ENCODE assay signal across 17 cellular contexts in genomic region chr1:36728051-36728450, GRCh38.
DNase-seq lines count a peak whose midpoint lies in the region; ATAC-seq and TF ChIP-seq lines count a peak whose summit lies in the region.
"Had no signal": no experiment of that assay in that cellular context is flagged by ENCODE, and none has a peak within 500 bp of the region (broad histone marks: within the 10 kb centered on the region; RNA-seq: fewer than 3 reads in every experiment).

No MANE protein-coding gene starts in this region.

- H3K4me3 ChIP-seq in PC-9 = no peak overlapping the region; the same call in 1 of the 2 replicates
- H3K4me3 ChIP-seq: A549; BLaER1 treated with 17β-estradiol and CSF1 and Interleukin-3, amounts not matched to agents 10 nM and 100 nM had no signal

- H3K9me3 ChIP-seq in PC-9 (ENCODE audit: insufficient read depth, low read depth) = no peaks in the 10 kb centered on the region
- H3K9me3 ChIP-seq: A549, Caco-2 had no signal

- peaks cover 11% of the 10 kb centered on the region for H3K27me3 ChIP-seq in PC-9 (ENCODE audit: insufficient read depth, low read depth)
- H3K27me3 ChIP-seq: BLaER1 treated with 17β-estradiol and CSF1 and Interleukin-3, amounts not matched to agents 10 nM and 100 nM had no signal

- POLR2A ChIA-PET in PC-9 (lab: Charles Lee; ENCODE audit: unreplicated experiment) = no interaction called here
- POLR2A ChIA-PET in activated CD8-positive, alpha-beta T cell treated with anti-CD3 and anti-CD28 coated beads for 36 hours (lab: Charles Lee) = no interaction called here

- no peaks in the 10 kb centered on the region for H4K20me1 ChIP-seq in PC-9 (ENCODE audit: insufficient read depth)
- H4K20me1 ChIP-seq: BLaER1 treated with 17β-estradiol and CSF1 and Interleukin-3, amounts not matched to agents 10 nM and 100 nM had no signal

- peak overlapping the region; percentile 23; the same call in 1 of the 2 replicates for H3K4me2 ChIP-seq in PC-9
- H3K4me2 ChIP-seq: A549 had no signal

- H3K27ac ChIP-seq in PC-9 = no peak overlapping the region
- H3K27ac ChIP-seq: 22Rv1; A549; BLaER1 treated with 17β-estradiol and CSF1 and Interleukin-3, amounts not matched to agents 10 nM and 100 nM; C4-2B had no signal

- H3K27me3 Mint-ChIP-seq in type B pancreatic cell = peaks cover 47% of the 10 kb centered on the region
- H3K27me3 Mint-ChIP-seq in activated CD8-positive, alpha-beta T cell treated with anti-CD3 and anti-CD28 coated beads for 36 hours = peaks cover 21% of the 10 kb centered on the region

- H2AFZ ChIP-seq in PC-9 = no peak overlapping the region

- intact Hi-C loops in PC-9 (cut with micrococcal nuclease; ENCODE audit: unreplicated experiment) = no loop called here
- intact Hi-C loops in activated CD8-positive, alpha-beta T cell treated with anti-CD3 and anti-CD28 coated beads for 36 hours (cut with micrococcal nuclease) = no loop called here

- BruUV-seq in PC-9 (replicated peaks; lab: Mats Ljungman, UMichigan) = no TSS peak

- ATAC-seq in activated CD8-positive, alpha-beta T cell treated with anti-CD3 and anti-CD28 coated beads for 36 hours = no peak
- ATAC-seq in GM21576 (IDR thresholded peaks at IDR 0.05; ENCODE audit: unreplicated experiment) = no peak
- ATAC-seq: A549; CD8-positive, alpha-beta T cell had no signal

- CTCF ChIA-PET in PC-9 (lab: Charles Lee) = interaction anchor here (0.6 kb wide), 1 partner anchor 714 kb away, joined by 3 read pairs; no protein-coding TSS in a partner anchor
- CTCF ChIA-PET in activated CD8-positive, alpha-beta T cell treated with anti-CD3 and anti-CD28 coated beads for 36 hours (lab: Charles Lee) = no interaction called here

- no peaks in the 10 kb centered on the region; the same call in 1 of the 2 replicates for H3K9me2 ChIP-seq in PC-9 (ENCODE audit: insufficient read depth)

- peak overlapping the region; percentile 75 for H3K27ac Mint-ChIP-seq in type B pancreatic cell
- no peak overlapping the region for H3K27ac Mint-ChIP-seq in activated CD8-positive, alpha-beta T cell treated with anti-CD3 and anti-CD28 coated beads for 36 hours
- H3K27ac Mint-ChIP-seq: B cell; CD4-positive, alpha-beta T cell; CD8-positive, alpha-beta T cell had no signal

- DNase-seq in PC-9 = peak in 1 of 2 experiments; percentile 60
- DNase-seq in islet precursor cell = peak; percentile 25
- peak; percentile 57 for DNase-seq in type B pancreatic cell (ENCODE audit: extremely low spot score, unreplicated experiment)
- no peak for DNase-seq in activated CD8-positive, alpha-beta T cell treated with anti-CD3 and anti-CD28 coated beads for 36 hours
- DNase-seq: AML-193; Caco-2; Calu3; CD8-positive, alpha-beta T cell; DMS79 treated with DMSO at 0.1 percent for 48 hours; GF-D8 had no signal

- no peaks in the 10 kb centered on the region for H3K79me2 ChIP-seq in PC-9 (ENCODE audit: low read depth)

- H3K4me3 Mint-ChIP-seq in type B pancreatic cell = no peak overlapping the region
- no peak overlapping the region for H3K4me3 Mint-ChIP-seq in activated CD8-positive, alpha-beta T cell treated with anti-CD3 and anti-CD28 coated beads for 36 hours
- H3K4me3 Mint-ChIP-seq: B cell; CD4-positive, alpha-beta T cell; CD8-positive, alpha-beta T cell had no signal

- H3K4me1 Mint-ChIP-seq in type B pancreatic cell (ENCODE audit: unreplicated experiment) = no peaks in the 10 kb centered on the region
- no peaks in the 10 kb centered on the region for H3K4me1 Mint-ChIP-seq in activated CD8-positive, alpha-beta T cell treated with anti-CD3 and anti-CD28 coated beads for 36 hours (ENCODE audit: low read depth)
- H3K4me1 Mint-ChIP-seq: B cell had no signal

- peaks cover 12% of the 10 kb centered on the region for H3K4me1 ChIP-seq in PC-9 (replicated peaks; ENCODE audit: insufficient read depth)
- H3K4me1 ChIP-seq: A549, Caco-2 had no signal

- H3K9me3 Mint-ChIP-seq in type B pancreatic cell = peaks cover 4% of the 10 kb centered on the region
- no peaks in the 10 kb centered on the region for H3K9me3 Mint-ChIP-seq in activated CD8-positive, alpha-beta T cell treated with anti-CD3 and anti-CD28 coated beads for 36 hours
- H3K9me3 Mint-ChIP-seq: CD4-positive, alpha-beta T cell; CD8-positive, alpha-beta T cell had no signal

- H3K36me3 ChIP-seq in PC-9 (ENCODE audit: low read depth) = no peaks in the 10 kb centered on the region
- H3K36me3 ChIP-seq: BLaER1 treated with 17β-estradiol and CSF1 and Interleukin-3, amounts not matched to agents 10 nM and 100 nM had no signal

- TF ChIP-seq CTCF in PC-9 (conservative IDR thresholded peaks at IDR 0.05) = no peak
- no peak for TF ChIP-seq CTCF in type B pancreatic cell (conservative IDR thresholded peaks at IDR 0.05)
- no peak for TF ChIP-seq CTCF in activated CD8-positive, alpha-beta T cell treated with anti-CD3 and anti-CD28 coated beads for 36 hours (IDR thresholded peaks at IDR 0.05)

- no peaks in the 10 kb centered on the region for H3K36me3 Mint-ChIP-seq in type B pancreatic cell
- no peaks in the 10 kb centered on the region for H3K36me3 Mint-ChIP-seq in activated CD8-positive, alpha-beta T cell treated with anti-CD3 and anti-CD28 coated beads for 36 hours (ENCODE audit: low read depth)
- H3K36me3 Mint-ChIP-seq: CD8-positive, alpha-beta T cell had no signal

- H3F3A ChIP-seq in PC-9 (ENCODE audit: insufficient read depth, low read depth) = no peaks in the 10 kb centered on the region
